16 cellular contexts compared by ENCODE assay signal in genomic region chr5:172529896-172530295, GRCh38.
"Had no signal": no experiment of that assay in that cellular context is flagged by ENCODE, and none has a peak within 500 bp of the region (broad histone marks: within the 10 kb centered on the region; RNA-seq: fewer than 3 reads in every experiment).

No MANE protein-coding gene starts in this region.

- ATAC-seq: activated T-cell treated with anti-CD3 and anti-CD28 coated beads, Interleukin-2, amount 50 U/mL, for 4 hours had no signal

- H3K9me3 ChIP-seq: esophagus squamous epithelium, thyroid gland, uterus had no signal

- H3K4me3 ChIP-seq: esophagus squamous epithelium, hepatocyte, thyroid gland, uterus had no signal

- H3K4me3 Mint-ChIP-seq: activated CD4-positive, alpha-beta T cell treated with anti-CD3 and anti-CD28 coated beads, Interleukin-2, amount 10 ng/mL, durations not matched to agents 7 days and 5 days; activated T-cell treated with anti-CD3 and anti-CD28 coated beads, Interleukin-2, amount 50 U/mL, for 4 hours had no signal

- H3K27me3 ChIP-seq: esophagus squamous epithelium, hepatocyte, thyroid gland, uterus had no signal

- H3K4me1 Mint-ChIP-seq: activated CD4-positive, alpha-beta T cell treated with anti-CD3 and anti-CD28 coated beads, Interleukin-2, amount 10 ng/mL, durations not matched to agents 7 days and 5 days had no signal

- H3K36me3 ChIP-seq: brain microvascular endothelial cell, esophagus squamous epithelium, thyroid gland, uterus had no signal

- DNase-seq: activated CD4-positive, alpha-beta T cell treated with anti-CD3 and anti-CD28 coated beads, Interleukin-2, amount 10 ng/mL, durations not matched to agents 7 days and 5 days; activated naive CD4-positive, alpha-beta T cell treated with anti-CD3 and anti-CD28 coated beads, Interleukin-2, amount 50 U/mL, for 16 hours; activated T-cell treated with anti-CD3 and anti-CD28 coated beads, Interleukin-2, amount 50 U/mL, for 4 hours; aorta; brain microvascular endothelial cell; effector memory CD4-positive, alpha-beta T cell; esophagus squamous epithelium; occipital lobe; retina; stimulated activated CD4-positive, alpha-beta T cell treated with anti-CD3 and anti-CD28 coated beads, Interleukin-12 subunit alpha, Interleukin-12 subunit beta, amount 100 ng/mL, for 4 hours; stimulated activated CD4-positive, alpha-beta T cell treated with anti-CD3 and anti-CD28 coated beads, Interleukin-1b, Interleukin-23, amount 100 ng/mL, for 48 hours; stimulated activated CD8-positive, alpha-beta memory T cell treated with anti-CD3 and anti-CD28 coated beads, Interleukin-4, amount 100 ng/mL, for 48 hours; stimulated activated naive CD4-positive, alpha-beta T cell treated with Interleukin-2 at 50 U/mL for 16 hours; thyroid gland; uterus had no signal

- H3K9me3 Mint-ChIP-seq: activated CD4-positive, alpha-beta T cell treated with anti-CD3 and anti-CD28 coated beads, Interleukin-2, amount 10 ng/mL, durations not matched to agents 7 days and 5 days had no signal

- H2AFZ ChIP-seq: hepatocyte had no signal

- H3K4me1 ChIP-seq: thyroid gland, uterus had no signal

- H3K27ac ChIP-seq: brain microvascular endothelial cell, esophagus squamous epithelium, hepatocyte, thyroid gland, uterus had no signal

- H3K27ac Mint-ChIP-seq: activated CD4-positive, alpha-beta T cell treated with anti-CD3 and anti-CD28 coated beads, Interleukin-2, amount 10 ng/mL, durations not matched to agents 7 days and 5 days had no signal

- H3K79me2 ChIP-seq: hepatocyte had no signal

- H3K4me2 ChIP-seq: hepatocyte had no signal
